8 cellular contexts compared by ENCODE assay signal in the genomic region with DNA sequence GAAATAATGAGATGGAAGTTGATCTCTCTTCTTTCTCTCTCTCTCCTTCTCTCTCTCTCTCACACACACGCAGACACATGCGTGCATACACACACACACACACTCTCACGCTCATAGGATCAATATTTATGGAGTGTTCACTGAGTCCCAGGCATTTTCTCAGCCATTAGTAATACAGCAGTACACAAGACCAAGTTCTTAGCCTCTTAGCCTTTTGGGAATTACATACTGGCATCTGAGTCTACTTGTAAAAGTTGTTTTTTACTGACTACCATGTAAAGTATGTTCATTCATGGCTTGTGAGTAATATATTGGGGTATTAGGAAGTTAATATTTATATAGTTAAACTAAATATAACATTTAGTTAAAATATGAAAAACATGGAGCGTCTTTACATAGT.
DNase-seq lines count a peak whose midpoint lies in the region; ATAC-seq, FAIRE-seq and TF ChIP-seq lines count a peak whose summit lies in the region.
"Not testable (repeated sequence)": the region's sequence is repeated elsewhere in the genome, so short reads cannot be mapped to it uniquely, and the experiment has no call there.

No MANE protein-coding gene starts in this region.

- POLR2A ChIA-PET in AG04449 (lab: Yijun Ruan, JAX) = not testable (repeated sequence)

- intact Hi-C loops in kidney (cut with DNase I); pancreas (cut with DNase I): not testable (repeated sequence)

- FAIRE-seq in RCC 7860 (lab: Jason Lieb, UNC) (peak; percentile 14), kidney (lab: Jason Lieb, UNC) (peak; percentile 54), pancreas (lab: Jason Lieb, UNC) (peak; percentile 97)

- H3K9me2 ChIP-seq in GM23248 (ENCODE audit: insufficient read depth) = not testable (repeated sequence)

- not testable (repeated sequence) for TF ChIP-seq CTCF in AG04449 (IDR thresholded peaks at IDR 0.05; ENCODE audit: insufficient read depth, low read length, missing control alignments); kidney (IDR thresholded peaks at IDR 0.05; ENCODE audit: borderline replicate concordance, extremely low read depth, insufficient read depth); pancreas (IDR thresholded peaks at IDR 0.05); thoracic aorta (IDR thresholded peaks at IDR 0.05)

- not testable (repeated sequence) for H3K36me3 ChIP-seq in GM23248 (ENCODE audit: low read depth); kidney (ENCODE audit: control insufficient read depth in 1 of 2, insufficient read depth in 2 of 2, low read length in 2 of 2); pancreas; thoracic aorta

- H3K4me1 ChIP-seq in GM23248 (ENCODE audit: insufficient read depth) = peaks cover 11% of the 10 kb centered on the region
- H3K4me1 ChIP-seq in kidney (ENCODE audit: control insufficient read depth in 1 of 2, insufficient read depth in 1 of 2, low read depth in 1 of 2, low read length in 2 of 2); pancreas; thoracic aorta (ENCODE audit: control insufficient read depth in 1 of 2, low read depth in 2 of 2): not testable (repeated sequence)

- not testable (repeated sequence) for H3K4me3 ChIP-seq in AG04449 (ENCODE audit: low read depth, low read length); GM23248; kidney (ENCODE audit: low read length in 2 of 2); pancreas; thoracic aorta

- H2AFZ ChIP-seq in GM23248 = peak overlapping the region; percentile 65

- H3K27me3 ChIP-seq in GM23248 (replicated peaks; ENCODE audit: insufficient read depth); pancreas; thoracic aorta (replicated peaks; ENCODE audit: insufficient read depth): not testable (repeated sequence)

- ATAC-seq in pancreas = not testable (repeated sequence)
- peak; percentile 43 for ATAC-seq in thoracic aorta (ENCODE audit: insufficient number of reproducible peaks, low FRiP score, low read depth)

- 17 to 28% methylated on average over 3 to 4 of the region's 4 CpGs for WGBS in GM23248 (ENCODE audit: low coverage in 1 of 2, low lambda C conversion rate in 2 of 2, missing lambda C conversion rate in 2 of 2), 2 experiments
- WGBS in pancreas, 2 donors = 36 to 55% methylated on average over 3 of the region's 4 CpGs

- H3K9me3 ChIP-seq in GM23248 (ENCODE audit: low read depth); kidney (ENCODE audit: control insufficient read depth in 1 of 2, low read length in 2 of 2); pancreas; thoracic aorta: not testable (repeated sequence)

- H3K4me2 ChIP-seq in GM23248 (ENCODE audit: unreplicated experiment) = not testable (repeated sequence)

- not testable (repeated sequence) for H3F3A ChIP-seq in GM23248 (ENCODE audit: insufficient read depth)

- DNase-seq in AG04449 (ENCODE audit: low read depth, low spot score) = peak; percentile 44
- peak; percentile 59 for DNase-seq in GM23248
- DNase-seq in RCC 7860 (ENCODE audit: low spot score); kidney; pancreas; thoracic aorta (ENCODE audit: low spot score): not testable (repeated sequence)
- peak; percentile 38 for DNase-seq in brain pericyte (ENCODE audit: low read depth, low spot score)
- peak; percentile 16 for DNase-seq in fibroblast of peridontal ligament (ENCODE audit: extremely low read depth)

- not testable (repeated sequence) for H3K79me2 ChIP-seq in GM23248 (ENCODE audit: insufficient read depth)

- H4K20me1 ChIP-seq in GM23248 (ENCODE audit: insufficient read depth) = not testable (repeated sequence)

- in situ Hi-C loops in GM23248 (cut with MboI) = not testable (repeated sequence)

- H3K9ac ChIP-seq in GM23248; kidney (ENCODE audit: low read length in 2 of 2): not testable (repeated sequence)

- CTCF ChIA-PET in AG04449 (lab: Yijun Ruan, JAX) = not testable (repeated sequence)

- H3K27ac ChIP-seq in GM23248 = peak overlapping the region; percentile 50
- not testable (repeated sequence) for H3K27ac ChIP-seq in kidney (ENCODE audit: low read depth in 2 of 2, low read length in 2 of 2); pancreas; thoracic aorta
